In the genomic region with DNA sequence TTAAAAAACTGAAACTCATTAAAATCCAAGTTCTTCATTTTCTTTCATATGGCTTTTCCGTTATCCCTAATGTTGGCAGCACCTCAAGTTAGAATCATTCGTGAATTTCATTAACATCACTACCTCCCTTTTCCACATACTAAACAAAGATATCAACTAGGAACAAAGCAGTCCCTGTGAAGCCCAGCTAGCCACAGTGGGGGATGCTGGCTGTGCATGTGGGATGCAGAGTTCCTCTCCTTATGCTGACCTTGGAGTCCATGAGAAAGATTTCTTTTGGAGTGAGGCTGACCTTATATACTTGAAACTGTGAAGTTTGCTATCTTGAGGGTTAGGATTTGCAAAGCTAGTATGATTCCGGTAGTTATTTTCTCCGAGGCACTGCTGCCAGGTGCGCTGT, we compare ENCODE assay signal across 15 cellular contexts.
DNase-seq lines count a peak whose midpoint lies in the region; TF ChIP-seq lines count a peak whose summit lies in the region.
"Had no signal": no experiment of that assay in that cellular context is flagged by ENCODE, and none has a peak within 500 bp of the region (broad histone marks: within the 10 kb centered on the region; RNA-seq: fewer than 3 reads in every experiment).

No MANE protein-coding gene starts in this region.

- no peaks in the 10 kb centered on the region for H3K79me1 ChIP-seq in H9 (ENCODE audit: insufficient read depth, low read depth, low read length, poor library complexity, severe bottlenecking)

- H3K36me3 Mint-ChIP-seq in H9 (ENCODE audit: insufficient read depth in 1 of 3, low read depth in 3 of 3) (peaks cover 0 to 5% (median 0%) of the 10 kb centered on the region in 3 experiments; a peak in 2 of 7 replicates), brain (peaks cover 9% of the 10 kb centered on the region), osteocyte (ENCODE audit: unreplicated experiment) (peaks cover 1% of the 10 kb centered on the region), CD14-positive monocyte (peaks cover 0 to 2% of the 10 kb centered on the region in 2 donors)

- no peak overlapping the region for H2BK20ac ChIP-seq in H9 (ENCODE audit: low read depth, low read length, poor library complexity, severe bottlenecking)

- H2BK12ac ChIP-seq in H9 (ENCODE audit: insufficient read length, low read depth, low read length): no peak overlapping the region

- no peak overlapping the region for H3K4ac ChIP-seq in H9 (ENCODE audit: low read depth, low read length)

- H3K14ac ChIP-seq in H9 (ENCODE audit: insufficient read depth, low read length): no peak overlapping the region

- no peaks in the 10 kb centered on the region for H3K9me3 Mint-ChIP-seq in H9
- H3K9me3 Mint-ChIP-seq in brain: peaks cover 0 to 8% (median 0%) of the 10 kb centered on the region in 5 experiments
- no peaks in the 10 kb centered on the region for H3K9me3 Mint-ChIP-seq in osteocyte (ENCODE audit: unreplicated experiment)
- no peaks in the 10 kb centered on the region for H3K9me3 Mint-ChIP-seq in CD14-positive monocyte
- H3K9me3 Mint-ChIP-seq: CD4-positive, alpha-beta T cell; HFFc6 had no signal

- H3K79me2 ChIP-seq in H9 (ENCODE audit: insufficient read depth, low read length): no peaks in the 10 kb centered on the region

- H3K27me3 ChIP-seq in H9 (ENCODE audit: insufficient read depth, low read length): no peaks in the 10 kb centered on the region

- H3K23ac ChIP-seq in H9 (ENCODE audit: insufficient read length, low read depth, low read length): no peak overlapping the region

- H4K5ac ChIP-seq in H9 (ENCODE audit: insufficient read length, low read depth, low read length): no peak overlapping the region

- DNase-seq in COLO829 (ENCODE audit: low spot score) (peak; percentile 31), H9 (no peak), osteocyte (ENCODE audit: extremely low spot score, unreplicated experiment) (peak; percentile 8), NCI-H2029 (lab: John Stamatoyannopoulos, UW) (no peak), CD14-positive monocyte (ENCODE audit: low spot score) (no peak), substantia nigra (lab: John Stamatoyannopoulos, UW) (no peak)
- DNase-seq: C1 segment of cervical spinal cord; CD4-positive, alpha-beta T cell; DMS153; DMS79; GDM1; HFFc6; KG1 had no signal

- WGBS in H9 (ENCODE audit: extremely low coverage, insufficient read length, low lambda C conversion rate): no CpG with 5 or more reads among the region's 5 CpGs

- peaks cover 5% of the 10 kb centered on the region for H3K4me1 ChIP-seq in H9 (ENCODE audit: insufficient read depth, low read length)

- H3K4me2 ChIP-seq in H9 (ENCODE audit: insufficient read depth, insufficient read length, low read length): no peak overlapping the region

- H3K56ac ChIP-seq in H9 (ENCODE audit: insufficient read length, low read depth, low read length): no peak overlapping the region

- no peak overlapping the region for H3K9ac ChIP-seq in H9 (ENCODE audit: extremely low read depth, insufficient read length, low read length)

- H2AFZ ChIP-seq in H9 (ENCODE audit: low read length): no peak overlapping the region

- intact Hi-C loops in CD14-positive monocyte (cut with micrococcal nuclease): no loop called here

- no peak for TF ChIP-seq CTCF in H9 (conservative IDR thresholded peaks at IDR 0.05)
- TF ChIP-seq CTCF in brain (conservative IDR thresholded peaks at IDR 0.05): no peak
- TF ChIP-seq CTCF in osteocyte (IDR thresholded peaks at IDR 0.05): no peak
- no peak for TF ChIP-seq CTCF in CD14-positive monocyte (IDR thresholded peaks at IDR 0.05)

- H3K18ac ChIP-seq in H9 (ENCODE audit: insufficient read length, low read depth, low read length): no peak overlapping the region

- no peak overlapping the region for H2BK5ac ChIP-seq in H9 (ENCODE audit: insufficient read length, low read length)

- no peak overlapping the region for H3T11ph ChIP-seq in H9 (ENCODE audit: low read length)

- H3K27ac ChIP-seq in H9 (ENCODE audit: insufficient read length, low read depth, low read length): no peak overlapping the region
- H3K27ac ChIP-seq in substantia nigra (ENCODE audit: low read depth, low read length, poor library complexity, severe bottlenecking): no peak overlapping the region

- H4K8ac ChIP-seq in H9 (replicated peaks; ENCODE audit: insufficient read length, low read depth, low read length): no peak overlapping the region

- no peaks in the 10 kb centered on the region for H3K27me3 Mint-ChIP-seq in H9 (ENCODE audit: low read depth)
- H3K27me3 Mint-ChIP-seq in brain: no peaks in the 10 kb centered on the region
- no peaks in the 10 kb centered on the region for H3K27me3 Mint-ChIP-seq in osteocyte (ENCODE audit: unreplicated experiment)
- peaks cover 0 to 2% (median 1%) of the 10 kb centered on the region in 3 donors for H3K27me3 Mint-ChIP-seq in CD14-positive monocyte (ENCODE audit: low read depth in 3 of 3)
- H3K27me3 Mint-ChIP-seq: B cell; CD4-positive, alpha-beta T cell had no signal

- H2AK5ac ChIP-seq in H9 (ENCODE audit: insufficient read length, low read length): no peak overlapping the region

- H3K4me3 Mint-ChIP-seq in H9: peak overlapping the region in 1 of 2 experiments; percentile 22; a peak in 1 of 5 replicates
- H3K4me3 Mint-ChIP-seq in brain: peak overlapping the region in 1 of 5 experiments; percentile 47
- H3K4me3 Mint-ChIP-seq in osteocyte (ENCODE audit: unreplicated experiment): no peak overlapping the region
- no peak overlapping the region for H3K4me3 Mint-ChIP-seq in CD14-positive monocyte
- H3K4me3 Mint-ChIP-seq: B cell; CD4-positive, alpha-beta T cell; HFFc6 had no signal

- H4K20me1 ChIP-seq in H9 (ENCODE audit: control insufficient read depth, insufficient read depth, insufficient read length): no peaks in the 10 kb centered on the region

- no peak overlapping the region for H2BK15ac ChIP-seq in H9 (ENCODE audit: low read depth, low read length)

- H3K4me1 Mint-ChIP-seq in H9 (peaks cover 20 to 25% of the 10 kb centered on the region in 2 experiments), brain (peaks cover 20% of the 10 kb centered on the region), osteocyte (ENCODE audit: unreplicated experiment) (no peaks in the 10 kb centered on the region), CD14-positive monocyte (peaks cover 28% of the 10 kb centered on the region)
- H3K4me1 Mint-ChIP-seq: B cell had no signal

- no peaks in the 10 kb centered on the region for H3K23me2 ChIP-seq in H9 (ENCODE audit: insufficient read length, low read depth, low read length, poor library complexity, severe bottlenecking)

- peak overlapping the region; percentile 33 to 68 (median 37); a peak in 4 of 7 replicates for H3K27ac Mint-ChIP-seq in H9
- H3K27ac Mint-ChIP-seq in brain: peak overlapping the region in 4 of 5 experiments; percentile 3 to 35 (median 18)
- H3K27ac Mint-ChIP-seq in osteocyte (ENCODE audit: unreplicated experiment): no peak overlapping the region
- H3K27ac Mint-ChIP-seq in CD14-positive monocyte: peak overlapping the region in 2 of 7 donors; percentile 2 to 50
- H3K27ac Mint-ChIP-seq: B cell; CD4-positive, alpha-beta T cell; HFFc6 had no signal

- H3K9me3 ChIP-seq in H9 (ENCODE audit: control insufficient read depth, low read depth, low read length): no peaks in the 10 kb centered on the region

- H2BK120ac ChIP-seq in H9 (ENCODE audit: low read depth, low read length, poor library complexity, severe bottlenecking): no peak overlapping the region

- H4K91ac ChIP-seq in H9 (ENCODE audit: insufficient read length, low read depth, low read length): no peak overlapping the region

Comparison
In these comparisons a context has a peak if more than half of its experiments do, and no peak if none do; other contexts are left out.
1. DNase-seq: peak in COLO829 (single experiment) and osteocyte (single experiment); none in H9 (single experiment), NCI-H2029 (single experiment), CD14-positive monocyte (single experiment) and substantia nigra (0 of 49).